ENCODE assay signal across 8 cellular contexts in the genomic region with DNA sequence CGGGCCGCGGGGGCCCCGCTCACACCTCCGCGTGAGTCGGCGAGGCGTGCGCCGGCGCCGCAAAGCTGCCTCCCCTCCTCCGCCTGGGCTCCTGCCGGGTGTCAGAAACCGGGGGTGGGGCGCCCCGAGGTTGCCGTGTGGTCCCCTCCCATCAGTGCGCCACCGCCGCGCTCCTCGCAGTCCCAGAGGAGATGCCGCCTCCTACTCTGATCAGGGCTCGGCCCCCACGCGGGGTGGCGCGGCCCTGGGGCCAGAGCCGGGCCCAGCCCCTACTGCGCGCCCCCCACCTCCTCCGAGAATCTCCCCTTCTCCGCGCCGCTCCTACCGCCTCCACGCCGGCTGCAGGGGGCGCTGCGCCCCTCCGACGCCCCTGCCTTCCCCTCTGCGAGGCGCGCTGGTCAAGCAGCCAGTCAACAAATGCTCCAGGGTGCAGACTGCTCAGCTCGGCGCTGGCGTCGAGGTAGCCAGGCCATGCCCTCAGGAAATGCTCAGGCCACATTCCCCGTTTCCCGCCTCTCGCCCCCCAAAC. TPM values are rescaled to one million over a fixed set of nuclear protein-coding genes. Genes with fewer than 3 reads are reported as not detected.
DNase-seq lines count a peak whose midpoint lies in the region; ATAC-seq and TF ChIP-seq lines count a peak whose summit lies in the region.

No MANE protein-coding gene starts in this region.

- no peak overlapping the region for H3K4me3 ChIP-seq in naive thymus-derived CD4-positive, alpha-beta T cell (ENCODE audit: low read length)

- peaks cover 9 to 24% (median 19%) of the 10 kb centered on the region in 3 donors for H3K4me1 Mint-ChIP-seq in T-cell
- H3K4me1 Mint-ChIP-seq in chondrocyte (ENCODE audit: low read depth): peaks cover 24% of the 10 kb centered on the region
- peaks cover 0 to 13% (median 5%) of the 10 kb centered on the region in 7 donors for H3K4me1 Mint-ChIP-seq in naive thymus-derived CD4-positive, alpha-beta T cell

- intact Hi-C loops in naive thymus-derived CD4-positive, alpha-beta T cell (cut with micrococcal nuclease): loop anchor here (1.0 to 5.0 kb wide), 2 partner anchors 77 to 183 kb away; no protein-coding TSS in a partner anchor

- no peaks in the 10 kb centered on the region for H3K36me3 ChIP-seq in naive thymus-derived CD4-positive, alpha-beta T cell (ENCODE audit: control insufficient read depth in 2 of 3, insufficient read depth in 3 of 3, low read length in 3 of 3)

- peak; percentile 76 for TF ChIP-seq CTCF in chondrocyte (IDR thresholded peaks at IDR 0.05)

- H3K27ac ChIP-seq in naive thymus-derived CD4-positive, alpha-beta T cell (ENCODE audit: low read depth, low read length): no peak overlapping the region

- peak; percentile 74 for DNase-seq in activated effector memory CD4-positive, alpha-beta T cell treated with anti-CD3 and anti-CD28 coated beads, Interleukin-2, amount 50 U/mL, for 16 hours
- DNase-seq in activated effector memory CD4-positive, alpha-beta T cell treated with Interleukin-2 at 50 U/mL for 16 hours: no peak
- peak in 9 of 34 experiments; percentile 14 to 46 (median 29) for DNase-seq in T-cell
- DNase-seq in chondrocyte (ENCODE audit: low spot score): no peak
- peak in 5 of 9 donors; percentile 29 to 52 (median 36) for DNase-seq in naive thymus-derived CD4-positive, alpha-beta T cell
- no peak for DNase-seq in 8988T
- no peak for DNase-seq in amniotic stem cell (lab: John Stamatoyannopoulos, UW)

- peaks cover 0 to 6% of the 10 kb centered on the region in 2 donors for H3K27me3 ChIP-seq in naive thymus-derived CD4-positive, alpha-beta T cell (ENCODE audit: control insufficient read depth in 2 of 2, insufficient read depth in 2 of 2, low read length in 2 of 2)

- H3K4me3 Mint-ChIP-seq in T-cell: peak overlapping the region; percentile 43 to 80 (median 62)
- peak overlapping the region; percentile 62 for H3K4me3 Mint-ChIP-seq in chondrocyte (ENCODE audit: unreplicated experiment)
- H3K4me3 Mint-ChIP-seq in naive thymus-derived CD4-positive, alpha-beta T cell: peak overlapping the region; percentile 14 to 81 (median 64)

- CTCF ChIA-PET in T-cell (lab: Charles Lee): no interaction called here
- CTCF ChIA-PET in naive thymus-derived CD4-positive, alpha-beta T cell (lab: Charles Lee): interaction anchor here (1.3 kb wide), 1 partner anchor 82 kb away, joined by 3 read pairs; no protein-coding TSS in a partner anchor

- H3K36me3 Mint-ChIP-seq in T-cell: no peaks in the 10 kb centered on the region
- H3K36me3 Mint-ChIP-seq in chondrocyte (ENCODE audit: low read depth): no peaks in the 10 kb centered on the region
- H3K36me3 Mint-ChIP-seq in naive thymus-derived CD4-positive, alpha-beta T cell: no peaks in the 10 kb centered on the region

- no peaks in the 10 kb centered on the region for H3K9me3 ChIP-seq in naive thymus-derived CD4-positive, alpha-beta T cell (ENCODE audit: control insufficient read depth in 2 of 3, low read length in 3 of 3)

- H3K9me3 Mint-ChIP-seq in T-cell: no peaks in the 10 kb centered on the region
- H3K9me3 Mint-ChIP-seq in chondrocyte (ENCODE audit: low read depth): no peaks in the 10 kb centered on the region
- no peaks in the 10 kb centered on the region for H3K9me3 Mint-ChIP-seq in naive thymus-derived CD4-positive, alpha-beta T cell

- POLR2A ChIA-PET in T-cell (lab: Charles Lee): no interaction called here
- POLR2A ChIA-PET in naive thymus-derived CD4-positive, alpha-beta T cell (lab: Charles Lee): interaction anchor here (0.6 kb wide), 1 partner anchor 13 kb away, joined by 4 read pairs; no protein-coding TSS in a partner anchor

- ATAC-seq in T-cell (replicated peaks in 1 of 4): peak; percentile 36 to 60 (median 41)
- peak; percentile 51 for ATAC-seq in naive thymus-derived CD4-positive, alpha-beta T cell
- ATAC-seq in GM21619 (IDR thresholded peaks at IDR 0.05; ENCODE audit: unreplicated experiment): no peak

- H3K27me3 Mint-ChIP-seq in T-cell (peaks cover 7 to 20% of the 10 kb centered on the region in 2 donors), chondrocyte (ENCODE audit: low read depth) (no peaks in the 10 kb centered on the region)
- H3K27me3 Mint-ChIP-seq in naive thymus-derived CD4-positive, alpha-beta T cell: peaks cover 0 to 23% (median 15%) of the 10 kb centered on the region in 5 donors

- H3K27ac Mint-ChIP-seq in T-cell: no peak overlapping the region
- no peak overlapping the region for H3K27ac Mint-ChIP-seq in chondrocyte (ENCODE audit: unreplicated experiment)
- no peak overlapping the region for H3K27ac Mint-ChIP-seq in naive thymus-derived CD4-positive, alpha-beta T cell

- H3K4me1 ChIP-seq in naive thymus-derived CD4-positive, alpha-beta T cell (ENCODE audit: control insufficient read depth in 2 of 2, insufficient read depth in 2 of 2, low read length in 2 of 2): peaks cover 6 to 11% of the 10 kb centered on the region in 2 donors

RNA-seq across cellular contexts. Expression of gene JAG2, which starts 0.5 kb away (rescaled TPM):
- total RNA-seq in T-cell (1 to 10 TPM in 4 of 5 donors, under 1 TPM in 1; 0.76 to 1.9 (median 1.2) TPM), chondrocyte (8.3 to 18.2 TPM (median 16.8 TPM) in 3 replicates)
- 1 to 10 TPM in 3 of 5 experiments, under 1 TPM in 2; 0.27 to 5.7 (median 2.2) TPM for total RNA-seq in naive thymus-derived CD4-positive, alpha-beta T cell
- polyA plus RNA-seq in naive thymus-derived CD4-positive, alpha-beta T cell: under 1 TPM in 1 of 2 donors, not detected in 1; 0.21 TPM

RNA-seq across cellular contexts. Expression of gene NUDT14, which starts 12.1 kb away (rescaled TPM):
- total RNA-seq in T-cell (10 to 100 TPM; 10.0 to 25.5 (median 20.2) TPM), chondrocyte (13.7 to 37.4 TPM (median 35.0 TPM) in 3 replicates)
- total RNA-seq in naive thymus-derived CD4-positive, alpha-beta T cell: 10 to 100 TPM; 17.3 to 29.6 (median 20.6) TPM
- 10 to 100 TPM; 17.4 to 20.1 TPM for polyA plus RNA-seq in naive thymus-derived CD4-positive, alpha-beta T cell

Comparison
In these comparisons a context has a peak if more than half of its experiments do, and no peak if none do; other contexts are left out.
1. DNase-seq: peak in activated effector memory CD4-positive, alpha-beta T cell treated with anti-CD3 and anti-CD28 coated beads, Interleukin-2, amount 50 U/mL, for 16 hours (single experiment) and naive thymus-derived CD4-positive, alpha-beta T cell (5 of 9); none in activated effector memory CD4-positive, alpha-beta T cell treated with Interleukin-2 at 50 U/mL for 16 hours (single experiment), chondrocyte (single experiment), 8988T (single experiment) and amniotic stem cell (single experiment).
2. Peak in every context shown above with its lines, with median percentiles within 50 percentile points of each other: H3K4me3 Mint-ChIP-seq.